ENCODE assay signal across 40 cellular contexts in the genomic region with DNA sequence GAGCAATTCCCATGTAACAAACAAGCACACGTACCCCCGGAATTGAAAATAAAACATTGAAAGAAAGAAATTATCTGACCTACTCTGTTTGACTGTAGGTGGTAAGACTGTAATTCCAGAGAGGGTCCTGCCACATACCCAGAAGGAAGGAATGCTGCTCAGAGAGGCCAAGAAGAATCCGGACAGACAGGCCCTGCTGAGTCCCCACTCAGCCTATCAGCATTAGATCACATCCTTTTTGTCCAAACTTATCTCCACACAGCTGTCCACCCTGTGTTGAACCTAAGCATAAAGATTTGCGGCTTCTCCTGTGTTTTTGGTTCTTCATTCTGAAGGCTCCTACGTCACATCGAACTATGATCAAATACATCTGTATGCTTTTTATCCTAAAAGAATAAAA.
"Had no signal": no experiment of that assay in that cellular context is flagged by ENCODE, and none has a peak within 500 bp of the region (broad histone marks: within the 10 kb centered on the region; RNA-seq: fewer than 3 reads in every experiment).

No MANE protein-coding gene starts in this region.

- H3K36me3 Mint-ChIP-seq: activated naive CD4-positive, alpha-beta T cell treated with anti-CD3 and anti-CD28 coated beads, Interleukin-2, amount 50 U/mL, for 24 hours; activated naive CD4-positive, alpha-beta T cell treated with anti-CD3 and anti-CD28 coated beads, Interleukin-2, amount 50 U/mL, for 72 hours; activated naive CD8-positive, alpha-beta T cell; activated naive CD8-positive, alpha-beta T cell treated with anti-CD3 and anti-CD28 coated beads for 36 hours; activated naive CD8-positive, alpha-beta T cell treated with anti-CD3 and anti-CD28 coated beads, Interleukin-2, amount 10 ng/mL, durations not matched to agents 7 days and 5 days; brain had no signal

- H3K9me3 ChIP-seq: adrenal gland, ascending aorta, body of pancreas, breast epithelium had no signal

- FAIRE-seq: astrocyte, bronchial epithelial cell had no signal

- H3K4me3 Mint-ChIP-seq: activated naive CD4-positive, alpha-beta T cell treated with anti-CD3 and anti-CD28 coated beads for 36 hours; activated naive CD4-positive, alpha-beta T cell treated with anti-CD3 and anti-CD28 coated beads, Interleukin-2, amount 50 U/mL, for 24 hours; activated naive CD8-positive, alpha-beta T cell; activated naive CD8-positive, alpha-beta T cell treated with anti-CD3 and anti-CD28 coated beads for 36 hours; activated naive CD8-positive, alpha-beta T cell treated with anti-CD3 and anti-CD28 coated beads, Interleukin-2, amount 10 ng/mL, durations not matched to agents 7 days and 5 days; activated naive CD8-positive, alpha-beta T cell treated with anti-CD3 and anti-CD28 coated beads, Interleukin-2, amount 50 U/mL, for 24 hours; activated T-cell treated with anti-CD3 and anti-CD28 coated beads, Interleukin-2, amount 50 U/mL, for 24 hours; activated T-cell treated with anti-CD3 and anti-CD28 coated beads, Interleukin-2, amount 50 U/mL, for 4 hours; activated T-cell treated with anti-CD3 and anti-CD28 coated beads, Interleukin-2, amount 50 U/mL, for 72 hours; activated T-helper 1 cell treated with anti-CD3 and anti-CD28 coated beads, Interleukin-12 subunit alpha, Interleukin-12 subunit beta, Interleukin-2, Interleukin-4 antibody, amounts not matched to agents 30 ng/mL and 10 ng/mL and 1 ng/mL, durations not matched to agents 14 hours and 24 hours and 36 hours; activated T-helper 17 cell treated with anti-CD3 and anti-CD28 coated beads, Interleukin-2, amount 50 U/mL, for 72 hours; brain; central memory CD8-positive, alpha-beta T cell had no signal

- H3K4me3 ChIP-seq: adrenal gland, ascending aorta, body of pancreas, breast epithelium, cardiac muscle cell had no signal

- H3K27ac Mint-ChIP-seq: activated naive CD4-positive, alpha-beta T cell treated with anti-CD3 and anti-CD28 coated beads for 36 hours; activated naive CD4-positive, alpha-beta T cell treated with anti-CD3 and anti-CD28 coated beads, Interleukin-2, amount 50 U/mL, for 24 hours; activated naive CD8-positive, alpha-beta T cell; activated naive CD8-positive, alpha-beta T cell treated with anti-CD3 and anti-CD28 coated beads for 36 hours; activated naive CD8-positive, alpha-beta T cell treated with anti-CD3 and anti-CD28 coated beads, Interleukin-2, amount 10 ng/mL, durations not matched to agents 7 days and 5 days; activated naive CD8-positive, alpha-beta T cell treated with anti-CD3 and anti-CD28 coated beads, Interleukin-2, amount 50 U/mL, for 24 hours; activated T-cell treated with anti-CD3 and anti-CD28 coated beads, Interleukin-2, amount 50 U/mL, for 24 hours; activated T-cell treated with anti-CD3 and anti-CD28 coated beads, Interleukin-2, amount 50 U/mL, for 72 hours; activated T-helper 1 cell treated with anti-CD3 and anti-CD28 coated beads, Interleukin-12 subunit alpha, Interleukin-12 subunit beta, Interleukin-2, Interleukin-4 antibody, amounts not matched to agents 30 ng/mL and 10 ng/mL and 1 ng/mL, durations not matched to agents 14 hours and 24 hours and 36 hours; activated T-helper 17 cell treated with anti-CD3 and anti-CD28 coated beads, Interleukin-2, amount 50 U/mL, for 72 hours; activated T-helper 2 cell treated with anti-CD3 and anti-CD28 coated beads, Interferon-gamma antibody, Interleukin-2, Interleukin-4, amounts not matched to agents 10 μg/mL and 5 μg/mL and 100 μg/mL, durations not matched to agents 14 hours and 24 hours and 36 hours; brain had no signal

- H3K27me3 ChIP-seq: adrenal gland, ascending aorta, body of pancreas, brain microvascular endothelial cell, breast epithelium, cardiac muscle cell had no signal

- H3K36me3 ChIP-seq: adrenal gland, ascending aorta, brain microvascular endothelial cell, breast epithelium, cardiac muscle cell had no signal

- H3K4me1 ChIP-seq: adrenal gland, ascending aorta, body of pancreas, breast epithelium had no signal

- H3K27ac ChIP-seq: adrenal gland, ascending aorta, body of pancreas, brain microvascular endothelial cell, breast epithelium, cardiac muscle cell had no signal

- H3K27me3 Mint-ChIP-seq: activated naive CD8-positive, alpha-beta T cell treated with anti-CD3 and anti-CD28 coated beads, Interleukin-2, amount 10 ng/mL, durations not matched to agents 7 days and 5 days; brain had no signal

- H3K4me1 Mint-ChIP-seq: activated naive CD4-positive, alpha-beta T cell treated with anti-CD3 and anti-CD28 coated beads, Interleukin-2, amount 50 U/mL, for 24 hours; activated naive CD8-positive, alpha-beta T cell treated with anti-CD3 and anti-CD28 coated beads for 36 hours; activated naive CD8-positive, alpha-beta T cell treated with anti-CD3 and anti-CD28 coated beads, Interleukin-2, amount 10 ng/mL, durations not matched to agents 7 days and 5 days; activated naive CD8-positive, alpha-beta T cell treated with anti-CD3 and anti-CD28 coated beads, Interleukin-2, amount 50 U/mL, for 24 hours; activated T-helper 17 cell treated with anti-CD3 and anti-CD28 coated beads, Interleukin-2, amount 50 U/mL, for 72 hours; central memory CD8-positive, alpha-beta T cell had no signal

- H3K9me3 Mint-ChIP-seq: activated naive CD4-positive, alpha-beta T cell treated with anti-CD3 and anti-CD28 coated beads for 36 hours; activated naive CD4-positive, alpha-beta T cell treated with anti-CD3 and anti-CD28 coated beads, Interleukin-2, amount 50 U/mL, for 24 hours; activated naive CD8-positive, alpha-beta T cell treated with anti-CD3 and anti-CD28 coated beads for 36 hours; activated naive CD8-positive, alpha-beta T cell treated with anti-CD3 and anti-CD28 coated beads, Interleukin-2, amount 10 ng/mL, durations not matched to agents 7 days and 5 days; activated naive CD8-positive, alpha-beta T cell treated with anti-CD3 and anti-CD28 coated beads, Interleukin-2, amount 50 U/mL, for 24 hours; activated T-cell treated with anti-CD3 and anti-CD28 coated beads, Interleukin-2, amount 50 U/mL, for 24 hours; activated T-cell treated with anti-CD3 and anti-CD28 coated beads, Interleukin-2, amount 50 U/mL, for 4 hours; activated T-helper 1 cell treated with anti-CD3 and anti-CD28 coated beads, Interleukin-12 subunit alpha, Interleukin-12 subunit beta, Interleukin-2, Interleukin-4 antibody, amounts not matched to agents 30 ng/mL and 10 ng/mL and 1 ng/mL, durations not matched to agents 14 hours and 24 hours and 36 hours; activated T-helper 2 cell treated with anti-CD3 and anti-CD28 coated beads, Interferon-gamma antibody, Interleukin-2, Interleukin-4, amounts not matched to agents 10 μg/mL and 5 μg/mL and 100 μg/mL, durations not matched to agents 14 hours and 24 hours and 36 hours had no signal

- DNase-seq: activated effector memory CD4-positive, alpha-beta T cell treated with anti-CD3 and anti-CD28 coated beads, Interleukin-2, amount 50 U/mL, for 16 hours; activated effector memory CD4-positive, alpha-beta T cell treated with Interleukin-2 at 50 U/mL for 16 hours; activated gamma-delta T cell; activated gamma-delta T cell treated with Interleukin-2 at 50 U/mL for 16 hours; activated naive CD4-positive, alpha-beta T cell; activated naive CD4-positive, alpha-beta T cell treated with anti-CD3 and anti-CD28 coated beads for 36 hours; activated naive CD4-positive, alpha-beta T cell treated with anti-CD3 and anti-CD28 coated beads, Interleukin-2, amount 50 U/mL, for 16 hours; activated naive CD4-positive, alpha-beta T cell treated with Interleukin-2 at 50 U/mL for 16 hours; activated naive CD8-positive, alpha-beta T cell treated with anti-CD3 and anti-CD28 coated beads for 36 hours; activated naive CD8-positive, alpha-beta T cell treated with anti-CD3 and anti-CD28 coated beads, Interleukin-2, amount 10 ng/mL, durations not matched to agents 7 days and 5 days; activated naive CD8-positive, alpha-beta T cell treated with anti-CD3 and anti-CD28 coated beads, Interleukin-2, amount 50 U/mL, for 24 hours; activated T-cell treated with anti-CD3 and anti-CD28 coated beads for 4 hours; activated T-cell treated with anti-CD3 and anti-CD28 coated beads, Interleukin-2, amount 50 U/mL, for 1 hour; activated T-cell treated with anti-CD3 and anti-CD28 coated beads, Interleukin-2, amount 50 U/mL, for 24 hours; activated T-cell treated with anti-CD3 and anti-CD28 coated beads, Interleukin-2, amount 50 U/mL, for 4 hours; activated T-cell treated with anti-CD3 and anti-CD28 coated beads, Interleukin-2, amount 50 U/mL, for 48 hours; activated T-cell treated with anti-CD3 and anti-CD28 coated beads, Interleukin-2, amount 50 U/mL, for 72 hours; adrenal gland; amniotic stem cell; amygdala; anterior cingulate cortex; aorta; body of pancreas; brain microvascular endothelial cell; caudate nucleus; central memory CD4-positive, alpha-beta T cell; cerebellar nuclear complex had no signal
